16 cellular contexts compared by ENCODE assay signal in genomic region chr17:21028192-21028591, GRCh38. TPM values are rescaled to one million over a fixed set of nuclear protein-coding genes. Genes with fewer than 3 reads are reported as not detected.
DNase-seq lines count a peak whose midpoint lies in the region; ATAC-seq, FAIRE-seq and TF ChIP-seq lines count a peak whose summit lies in the region.
"Had no signal": no experiment of that assay in that cellular context is flagged by ENCODE, and none has a peak within 500 bp of the region (broad histone marks: within the 10 kb centered on the region; RNA-seq: fewer than 3 reads in every experiment).

No MANE protein-coding gene starts in this region.

- H3K4me3 ChIP-seq in hepatocyte: no peak overlapping the region
- H3K4me3 ChIP-seq: heart left ventricle, skin epidermis, tibial artery had no signal

- ATAC-seq in WTC11: no peak
- no peak for ATAC-seq in stimulated activated naive B cell treated with anti-CD40 and anti-IgM and Interleukin-4, amounts not matched to agents 10 μg/mL and 1 μg/mL and 100 μg/mL, for 72 hours (replicated peaks)
- ATAC-seq in effector memory CD8-positive, alpha-beta T cell (replicated peaks): no peak
- ATAC-seq: heart left ventricle had no signal

- H3K27me3 ChIP-seq in hepatocyte: no peaks in the 10 kb centered on the region
- H3K27me3 ChIP-seq: heart left ventricle, neutrophil, tibial artery had no signal

- peaks cover 36% of the 10 kb centered on the region for H3K4me1 ChIP-seq in hepatocyte (ENCODE audit: insufficient read depth)

- no peaks in the 10 kb centered on the region for H3K9me3 ChIP-seq in hepatocyte (ENCODE audit: low read depth)
- H3K9me3 ChIP-seq: heart left ventricle, neutrophil, tibial artery had no signal

- WGBS in hepatocyte (ENCODE audit: low lambda C conversion rate, missing lambda C conversion rate): 91% methylated on average over 13 of the region's 13 CpGs

- H3K9me3 Mint-ChIP-seq in activated naive CD4-positive, alpha-beta T cell treated with anti-CD3 and anti-CD28 coated beads, Interleukin-2, amount 50 U/mL, for 24 hours: no peaks in the 10 kb centered on the region
- H3K9me3 Mint-ChIP-seq in activated naive CD4-positive, alpha-beta T cell treated with anti-CD3 and anti-CD28 coated beads, Interleukin-2, amount 10 ng/mL, durations not matched to agents 7 days and 5 days: no peaks in the 10 kb centered on the region
- H3K9me3 Mint-ChIP-seq in WTC11: no peaks in the 10 kb centered on the region
- H3K9me3 Mint-ChIP-seq in stimulated activated naive B cell treated with anti-CD40 and anti-IgM and Interleukin-4, amounts not matched to agents 10 μg/mL and 1 μg/mL and 100 μg/mL, for 72 hours: no peaks in the 10 kb centered on the region
- H3K9me3 Mint-ChIP-seq in effector memory CD8-positive, alpha-beta T cell: no peaks in the 10 kb centered on the region

- H3K79me2 ChIP-seq in hepatocyte: peaks cover 100% of the 10 kb centered on the region

- H3K9me2 ChIP-seq in hepatocyte (replicated peaks; ENCODE audit: insufficient read depth): no peaks in the 10 kb centered on the region

- H4K20me1 ChIP-seq in hepatocyte (ENCODE audit: insufficient read depth, poor library complexity, severe bottlenecking): peaks cover 100% of the 10 kb centered on the region

- POLR2A ChIA-PET in WTC11 (lab: Charles Lee): interaction anchor here (0.6 kb wide), 1 partner anchor 14 kb away, joined by 3 read pairs; the partner anchor contains the start of gene USP22

- H3K27me3 Mint-ChIP-seq in activated naive CD4-positive, alpha-beta T cell treated with anti-CD3 and anti-CD28 coated beads, Interleukin-2, amount 50 U/mL, for 24 hours: no peaks in the 10 kb centered on the region
- no peaks in the 10 kb centered on the region for H3K27me3 Mint-ChIP-seq in activated naive CD4-positive, alpha-beta T cell treated with anti-CD3 and anti-CD28 coated beads, Interleukin-2, amount 10 ng/mL, durations not matched to agents 7 days and 5 days
- no peaks in the 10 kb centered on the region for H3K27me3 Mint-ChIP-seq in WTC11 (ENCODE audit: low read depth)
- no peaks in the 10 kb centered on the region for H3K27me3 Mint-ChIP-seq in stimulated activated naive B cell treated with anti-CD40 and anti-IgM and Interleukin-4, amounts not matched to agents 10 μg/mL and 1 μg/mL and 100 μg/mL, for 72 hours
- no peaks in the 10 kb centered on the region for H3K27me3 Mint-ChIP-seq in effector memory CD8-positive, alpha-beta T cell

- H3K36me3 Mint-ChIP-seq in activated naive CD4-positive, alpha-beta T cell treated with anti-CD3 and anti-CD28 coated beads, Interleukin-2, amount 50 U/mL, for 24 hours: peaks cover 10% of the 10 kb centered on the region
- peaks cover 49% of the 10 kb centered on the region for H3K36me3 Mint-ChIP-seq in activated naive CD4-positive, alpha-beta T cell treated with anti-CD3 and anti-CD28 coated beads, Interleukin-2, amount 10 ng/mL, durations not matched to agents 7 days and 5 days
- H3K36me3 Mint-ChIP-seq in WTC11: peaks cover 58% of the 10 kb centered on the region
- peaks cover 29 to 37% of the 10 kb centered on the region in 2 donors for H3K36me3 Mint-ChIP-seq in stimulated activated naive B cell treated with anti-CD40 and anti-IgM and Interleukin-4, amounts not matched to agents 10 μg/mL and 1 μg/mL and 100 μg/mL, for 72 hours
- H3K36me3 Mint-ChIP-seq in effector memory CD8-positive, alpha-beta T cell (ENCODE audit: insufficient read depth): peaks cover 52% of the 10 kb centered on the region

- peaks cover 72% of the 10 kb centered on the region for H3K4me1 Mint-ChIP-seq in activated naive CD4-positive, alpha-beta T cell treated with anti-CD3 and anti-CD28 coated beads, Interleukin-2, amount 50 U/mL, for 24 hours
- H3K4me1 Mint-ChIP-seq in activated naive CD4-positive, alpha-beta T cell treated with anti-CD3 and anti-CD28 coated beads, Interleukin-2, amount 10 ng/mL, durations not matched to agents 7 days and 5 days: peaks cover 67% of the 10 kb centered on the region
- peaks cover 39% of the 10 kb centered on the region for H3K4me1 Mint-ChIP-seq in WTC11
- peaks cover 37 to 69% of the 10 kb centered on the region in 2 donors for H3K4me1 Mint-ChIP-seq in stimulated activated naive B cell treated with anti-CD40 and anti-IgM and Interleukin-4, amounts not matched to agents 10 μg/mL and 1 μg/mL and 100 μg/mL, for 72 hours
- H3K4me1 Mint-ChIP-seq in effector memory CD8-positive, alpha-beta T cell (ENCODE audit: low read depth in 2 of 2): peaks cover 53 to 60% of the 10 kb centered on the region in 2 donors

- CTCF ChIA-PET in activated naive CD4-positive, alpha-beta T cell treated with anti-CD3 and anti-CD28 coated beads, Interleukin-2, amount 10 ng/mL, durations not matched to agents 7 days and 5 days (lab: Charles Lee): interaction anchor here (1.0 to 1.2 kb wide), 2 partner anchors 13 to 15 kb away, joined by 3 read pairs; partner anchors contain the start of gene USP22
- CTCF ChIA-PET in WTC11 (lab: Charles Lee): no interaction called here

- H3K27ac ChIP-seq in hepatocyte: peak overlapping the region; percentile 45
- H3K27ac ChIP-seq: neutrophil, VCaP had no signal

- no peak overlapping the region for H3K4me3 Mint-ChIP-seq in activated naive CD4-positive, alpha-beta T cell treated with anti-CD3 and anti-CD28 coated beads, Interleukin-2, amount 50 U/mL, for 24 hours
- no peak overlapping the region for H3K4me3 Mint-ChIP-seq in activated naive CD4-positive, alpha-beta T cell treated with anti-CD3 and anti-CD28 coated beads, Interleukin-2, amount 10 ng/mL, durations not matched to agents 7 days and 5 days
- no peak overlapping the region for H3K4me3 Mint-ChIP-seq in WTC11
- H3K4me3 Mint-ChIP-seq in stimulated activated naive B cell treated with anti-CD40 and anti-IgM and Interleukin-4, amounts not matched to agents 10 μg/mL and 1 μg/mL and 100 μg/mL, for 72 hours: no peak overlapping the region
- no peak overlapping the region for H3K4me3 Mint-ChIP-seq in effector memory CD8-positive, alpha-beta T cell

- TF ChIP-seq CTCF in WTC11 (IDR thresholded peaks at IDR 0.05): no peak
- TF ChIP-seq CTCF in hepatocyte (IDR thresholded peaks at IDR 0.05; ENCODE audit: poor library complexity): no peak

- DNase-seq in activated naive CD4-positive, alpha-beta T cell treated with anti-CD3 and anti-CD28 coated beads, Interleukin-2, amount 10 ng/mL, durations not matched to agents 7 days and 5 days: no peak
- no peak for DNase-seq in WTC11 (ENCODE audit: low spot score)
- no peak for DNase-seq in hepatocyte (ENCODE audit: low spot score)
- DNase-seq in stimulated activated naive B cell treated with anti-CD40 and anti-IgM and Interleukin-4, amounts not matched to agents 10 μg/mL and 1 μg/mL and 100 μg/mL, for 72 hours: no peak
- no peak for DNase-seq in DMS53 (lab: John Stamatoyannopoulos, UW)
- no peak for DNase-seq in effector memory CD8-positive, alpha-beta T cell
- DNase-seq in urothelium cell line (ENCODE audit: low spot score): no peak
- DNase-seq: DMS79, heart left ventricle, NCI-H2227 treated with DMSO at 0.1 percent for 48 hours had no signal

- H3K36me3 ChIP-seq in hepatocyte (replicated peaks; ENCODE audit: insufficient read depth, low read depth): no peaks in the 10 kb centered on the region

- no peak overlapping the region for H2AFZ ChIP-seq in hepatocyte

- no peak for FAIRE-seq in urothelium cell line (lab: Jason Lieb, UNC)
- FAIRE-seq: bronchial epithelial cell had no signal

- peak overlapping the region; percentile 66 for H3K27ac Mint-ChIP-seq in activated naive CD4-positive, alpha-beta T cell treated with anti-CD3 and anti-CD28 coated beads, Interleukin-2, amount 50 U/mL, for 24 hours
- H3K27ac Mint-ChIP-seq in activated naive CD4-positive, alpha-beta T cell treated with anti-CD3 and anti-CD28 coated beads, Interleukin-2, amount 10 ng/mL, durations not matched to agents 7 days and 5 days: no peak overlapping the region
- H3K27ac Mint-ChIP-seq in WTC11: peak overlapping the region; percentile 31
- peak overlapping the region; percentile 31 for H3K27ac Mint-ChIP-seq in stimulated activated naive B cell treated with anti-CD40 and anti-IgM and Interleukin-4, amounts not matched to agents 10 μg/mL and 1 μg/mL and 100 μg/mL, for 72 hours
- peak overlapping the region in 1 of 2 donors; percentile 59 for H3K27ac Mint-ChIP-seq in effector memory CD8-positive, alpha-beta T cell

- no peak overlapping the region for H3K4me2 ChIP-seq in hepatocyte

TF ChIP-seq in WTC11, 78 proteins besides CTCF, POLR2A, EP300 and RAD21 (continues in another document):
- TF ChIP-seq PREB (CRISPR knock-in tag; IDR thresholded peaks at IDR 0.05; ENCODE audit: borderline replicate concordance): no peak
- no peak for TF ChIP-seq E2F1 (CRISPR knock-in tag; IDR thresholded peaks at IDR 0.05)
- TF ChIP-seq E2F4 (CRISPR knock-in tag; IDR thresholded peaks at IDR 0.05; ENCODE audit: borderline replicate concordance, low read depth): no peak

RNA-seq across cellular contexts. Expression of gene USP22, which starts 14.6 kb away (rescaled TPM):
- total RNA-seq in WTC11 (2021) (278 to 289 TPM (median 281 TPM) in 3 replicates), hepatocyte (142 and 157 TPM in 2 replicates)
- polyA plus RNA-seq in hepatocyte: 84.0 and 84.9 TPM in 2 replicates
